Comparison of ENCODE assay signal across 28 cellular contexts in the genomic region with DNA sequence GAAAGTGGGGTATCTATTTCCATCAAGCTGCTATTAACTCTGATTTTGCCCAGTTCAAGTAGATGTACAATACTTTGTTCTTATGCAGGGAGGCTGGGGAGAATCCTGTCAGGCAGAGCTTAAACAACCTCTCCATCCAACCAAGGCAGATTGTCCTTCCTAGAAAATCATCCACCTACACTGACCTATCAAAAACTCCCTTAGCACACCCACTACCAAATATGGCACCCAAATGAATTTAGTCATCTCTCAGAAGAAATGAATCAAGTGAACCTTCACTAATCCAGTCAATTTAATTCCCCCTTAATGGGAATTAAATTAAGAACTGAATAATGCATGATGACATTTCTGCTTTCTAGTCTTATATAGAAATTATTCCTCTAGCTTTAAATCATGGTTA. TPM values are rescaled to one million over a fixed set of nuclear protein-coding genes. Genes with fewer than 3 reads are reported as not detected.
"Had no signal": no experiment of that assay in that cellular context is flagged by ENCODE, and none has a peak within 500 bp of the region (broad histone marks: within the 10 kb centered on the region; RNA-seq: fewer than 3 reads in every experiment).

No MANE protein-coding gene starts in this region.

- H3K4me1 ChIP-seq: esophagus muscularis mucosa, foreskin keratinocyte, gastrocnemius medialis, heart left ventricle had no signal

- H3K9me3 ChIP-seq: esophagus muscularis mucosa, gastrocnemius medialis, heart left ventricle had no signal

- H3K36me3 ChIP-seq: brain microvascular endothelial cell, esophagus muscularis mucosa, gastrocnemius medialis, heart left ventricle, WERI-Rb-1 had no signal

- H3K27ac ChIP-seq: brain microvascular endothelial cell, coronary artery, dorsolateral prefrontal cortex, esophagus muscularis mucosa, foreskin keratinocyte, gastrocnemius medialis, heart left ventricle, WERI-Rb-1 had no signal

- FAIRE-seq: astrocyte, bronchial epithelial cell had no signal

- DNase-seq: activated B cell treated with CpG ODN at 0.5 μM for 24 hours; activated CD4-positive, alpha-beta T cell treated with anti-CD3 and anti-CD28 coated beads for 48 hours; activated CD4-positive, alpha-beta T cell treated with anti-CD3 and anti-CD28 coated beads, Interleukin-2, amount 50 U/mL, for 1 hour; activated CD4-positive, alpha-beta T cell treated with anti-CD3 and anti-CD28 coated beads, Interleukin-2, amount 50 U/mL, for 48 hours; activated CD8-positive, alpha-beta memory T cell treated with anti-CD3 and anti-CD28 coated beads for 24 hours; activated CD8-positive, alpha-beta T cell treated with anti-CD3 and anti-CD28 coated beads for 36 hours; activated effector memory CD4-positive, alpha-beta T cell treated with anti-CD3 and anti-CD28 coated beads, Interleukin-2, amount 50 U/mL, for 16 hours; activated naive CD4-positive, alpha-beta T cell treated with anti-CD3 and anti-CD28 coated beads, Interleukin-2, amount 10 ng/mL, durations not matched to agents 7 days and 5 days; activated T-cell treated with anti-CD3 and anti-CD28 coated beads, Interleukin-2, amount 50 U/mL, for 4 hours; amniotic stem cell; anterior cingulate cortex; brain microvascular endothelial cell; dorsolateral prefrontal cortex; effector memory CD4-positive, alpha-beta T cell; endodermal cell; erythroblast; foreskin keratinocyte; gastrocnemius medialis; glutamatergic neuron; heart left ventricle; T-helper 17 cell; T1000; WERI-Rb-1 had no signal

- H3K27me3 ChIP-seq: brain microvascular endothelial cell, gastrocnemius medialis had no signal

- ATAC-seq: activated CD4-positive, CD25-positive, alpha-beta regulatory T cell treated with anti-CD3 and anti-CD28 coated beads, Interleukin-2, amount 50 U/mL, for 24 hours; activated CD8-positive, alpha-beta T cell treated with anti-CD3 and anti-CD28 coated beads for 36 hours; activated T-cell treated with anti-CD3 and anti-CD28 coated beads, Interleukin-2, amount 50 U/mL, for 4 hours; foreskin keratinocyte; gastrocnemius medialis; heart left ventricle; T-helper 17 cell had no signal

- H3K4me3 ChIP-seq: coronary artery, dorsolateral prefrontal cortex, esophagus muscularis mucosa, gastrocnemius medialis, heart left ventricle had no signal

RNA-seq across cellular contexts. Expression of a gene that starts 18.4 kb away (rescaled TPM):
- total RNA-seq: astrocyte, bronchial epithelial cell, endodermal cell, foreskin keratinocyte had no signal
- polyA plus RNA-seq: foreskin keratinocyte, heart left ventricle had no signal
